Comparison of ENCODE assay signal across 27 cellular contexts in genomic region chr12:19278407-19278806, GRCh38.
"Had no signal": no experiment of that assay in that cellular context is flagged by ENCODE, and none has a peak within 500 bp of the region (broad histone marks: within the 10 kb centered on the region; RNA-seq: fewer than 3 reads in every experiment).

No MANE protein-coding gene starts in this region.

- H3K4me3 Mint-ChIP-seq: natural killer cell treated with Interleukin-12 subunit alpha and Interleukin-12 subunit beta and Interleukin-15 and Interleukin-18, amount 100 ng/mL, for 72 hours; nephron progenitor cell; neural progenitor cell; stimulated activated effector memory CD8-positive, alpha-beta T cell treated with anti-CD3 and anti-CD28 coated beads, Interleukin-12 subunit alpha, Interleukin-12 subunit beta, amount 100 ng/mL, for 72 hours; stimulated activated naive B cell treated with anti-CD40 and anti-IgM and Interleukin-4, amounts not matched to agents 10 μg/mL and 1 μg/mL and 100 μg/mL, for 72 hours; stimulated activated naive CD8-positive, alpha-beta T cell treated with anti-CD3 and anti-CD28 coated beads, Interleukin-15, Interleukin-2, amounts not matched to agents 100 ng/mL and 50 ng/mL, for 24 hours had no signal

- H3K27me3 Mint-ChIP-seq: natural killer cell treated with Interleukin-12 subunit alpha and Interleukin-12 subunit beta and Interleukin-15 and Interleukin-18, amount 100 ng/mL, for 72 hours; progenitor cell of endocrine pancreas; stimulated activated naive B cell treated with anti-CD40 and anti-IgM and Interleukin-4, amounts not matched to agents 10 μg/mL and 1 μg/mL and 100 μg/mL, for 72 hours; stimulated activated naive CD8-positive, alpha-beta T cell treated with anti-CD3 and anti-CD28 coated beads, Interleukin-15, Interleukin-2, amounts not matched to agents 100 ng/mL and 50 ng/mL, for 24 hours had no signal

- H3K27ac Mint-ChIP-seq: natural killer cell treated with Interleukin-12 subunit alpha and Interleukin-12 subunit beta and Interleukin-15 and Interleukin-18, amount 100 ng/mL, for 72 hours; nephron progenitor cell; neural progenitor cell; progenitor cell of endocrine pancreas; stimulated activated effector memory CD8-positive, alpha-beta T cell treated with anti-CD3 and anti-CD28 coated beads, Interleukin-12 subunit alpha, Interleukin-12 subunit beta, amount 100 ng/mL, for 72 hours; stimulated activated naive B cell treated with anti-CD40 and anti-IgM and Interleukin-4, amounts not matched to agents 10 μg/mL and 1 μg/mL and 100 μg/mL, for 72 hours; stimulated activated naive CD8-positive, alpha-beta T cell treated with anti-CD3 and anti-CD28 coated beads, Interleukin-15, Interleukin-2, amounts not matched to agents 100 ng/mL and 50 ng/mL, for 24 hours had no signal

- H3K9me3 Mint-ChIP-seq: natural killer cell treated with Interleukin-12 subunit alpha and Interleukin-12 subunit beta and Interleukin-15 and Interleukin-18, amount 100 ng/mL, for 72 hours; nephron progenitor cell; neural progenitor cell; stimulated activated effector memory CD8-positive, alpha-beta T cell treated with anti-CD3 and anti-CD28 coated beads, Interleukin-12 subunit alpha, Interleukin-12 subunit beta, amount 100 ng/mL, for 72 hours; stimulated activated naive B cell treated with anti-CD40 and anti-IgM and Interleukin-4, amounts not matched to agents 10 μg/mL and 1 μg/mL and 100 μg/mL, for 72 hours had no signal

- H3K4me1 Mint-ChIP-seq: nephron progenitor cell; stimulated activated naive B cell treated with anti-CD40 and anti-IgM and Interleukin-4, amounts not matched to agents 10 μg/mL and 1 μg/mL and 100 μg/mL, for 72 hours had no signal

- H3K4me1 ChIP-seq: psoas muscle, right lobe of liver had no signal

- H3K9me3 ChIP-seq: ovary, psoas muscle, right lobe of liver, sigmoid colon, stomach, thoracic aorta, thyroid gland, tibial nerve, upper lobe of left lung, vagina had no signal

- H3K4me3 ChIP-seq: neural progenitor cell, ovary, psoas muscle, right lobe of liver, sigmoid colon, stomach, thoracic aorta, thyroid gland, tibial nerve, upper lobe of left lung, vagina had no signal

- H3K36me3 ChIP-seq: neural progenitor cell, ovary, thoracic aorta had no signal

- DNase-seq: nephron progenitor cell; occipital lobe; ovary; posterior cingulate gyrus; psoas muscle; right cardiac atrium; right lobe of liver; sigmoid colon; small intestine; stimulated activated CD4-positive, alpha-beta T cell treated with anti-CD3 and anti-CD28 coated beads, Interleukin-15, amount 100 ng/mL, for 24 hours; stimulated activated CD4-positive, alpha-beta T cell treated with anti-CD3 and anti-CD28 coated beads, Interleukin-2, amount 100 ng/mL, for 24 hours; stimulated activated CD4-positive, alpha-beta T cell treated with anti-CD3 and anti-CD28 coated beads, Interleukin-2, amount 100 ng/mL, for 48 hours; stimulated activated CD4-positive, alpha-beta T cell treated with anti-CD3 and anti-CD28 coated beads, Interleukin-4, amount 100 ng/mL, for 24 hours; stimulated activated naive B cell treated with anti-CD40 and anti-IgM and Interleukin-4, amounts not matched to agents 10 μg/mL and 1 μg/mL and 100 μg/mL, for 72 hours; stimulated activated naive CD4-positive, alpha-beta T cell treated with Interleukin-2 at 50 U/mL for 16 hours; stomach; thyroid gland; trophoblast cell; upper lobe of left lung had no signal

- ATAC-seq: natural killer cell treated with Interleukin-12 subunit alpha and Interleukin-12 subunit beta and Interleukin-15 and Interleukin-18, amount 100 ng/mL, for 72 hours; psoas muscle; right cardiac atrium; right lobe of liver; stimulated activated effector memory CD8-positive, alpha-beta T cell treated with anti-CD3 and anti-CD28 coated beads, Interleukin-12 subunit alpha, Interleukin-12 subunit beta, amount 100 ng/mL, for 72 hours; stimulated activated naive B cell treated with anti-CD40 and anti-IgM and Interleukin-4, amounts not matched to agents 10 μg/mL and 1 μg/mL and 100 μg/mL, for 72 hours had no signal

- H3K36me3 Mint-ChIP-seq: stimulated activated naive B cell treated with anti-CD40 and anti-IgM and Interleukin-4, amounts not matched to agents 10 μg/mL and 1 μg/mL and 100 μg/mL, for 72 hours had no signal
